25 cellular contexts compared by ENCODE assay signal in the genomic region with DNA sequence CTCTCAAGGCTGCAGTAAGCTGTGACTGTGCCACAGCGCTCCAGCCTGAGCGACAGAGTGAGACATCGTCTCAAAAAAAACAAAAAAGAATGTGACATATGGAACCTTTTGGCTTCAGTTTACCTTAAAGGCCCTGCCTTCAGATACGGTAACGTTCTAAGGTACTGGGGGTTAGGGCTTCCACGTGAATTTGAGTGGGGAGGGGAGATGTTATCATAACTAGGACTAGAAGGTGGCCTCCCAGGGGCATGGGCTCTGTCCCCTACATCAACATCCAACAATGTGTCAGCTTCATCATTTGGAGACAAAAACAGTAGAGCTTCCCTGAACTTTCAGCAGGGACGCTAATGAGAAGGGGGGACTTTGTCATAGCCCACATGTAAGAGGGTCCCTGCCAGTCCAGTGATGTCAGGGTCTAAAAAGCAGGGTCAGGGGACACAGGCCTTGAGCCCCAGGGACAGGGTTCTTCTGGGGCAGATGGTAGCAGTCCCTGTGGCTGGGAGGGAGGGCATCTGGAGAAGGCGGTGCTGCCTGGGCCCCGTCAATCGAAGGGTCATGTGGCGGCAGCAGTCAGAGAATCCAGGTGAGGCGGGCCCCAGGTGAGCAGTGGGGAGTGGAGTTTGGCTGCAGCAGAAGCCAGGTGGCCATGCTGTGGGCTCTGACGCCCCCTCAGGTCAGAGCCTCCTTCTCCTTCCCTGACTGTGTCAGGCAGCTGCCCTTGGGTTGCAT.
DNase-seq lines count a peak whose midpoint lies in the region; FAIRE-seq and TF ChIP-seq lines count a peak whose summit lies in the region.
"Had no signal": no experiment of that assay in that cellular context is flagged by ENCODE, and none has a peak within 500 bp of the region (broad histone marks: within the 10 kb centered on the region; RNA-seq: fewer than 3 reads in every experiment).

No MANE protein-coding gene starts in this region.

- DNase-seq in NCI-H146 (lab: John Stamatoyannopoulos, UW) (peak; percentile 16), NCI-H146 treated with DMSO at 0.1 percent for 48 hours (lab: John Stamatoyannopoulos, UW; ENCODE audit: unreplicated experiment) (no peak), astrocyte (ENCODE audit: low read depth) (no peak), nephron progenitor cell (no peak), ACHN (no peak), GM12892 (ENCODE audit: insufficient read length) (no peak)
- no peak for DNase-seq in activated CD4-positive, CD25-positive, alpha-beta regulatory T cell treated with anti-CD3 and anti-CD28 coated beads, Interleukin-2, amount 50 U/mL, for 72 hours
- DNase-seq: 8988T; activated CD4-positive, alpha-beta T cell treated with anti-CD3 and anti-CD28 coated beads for 4 hours; activated naive CD4-positive, alpha-beta T cell treated with anti-CD3 and anti-CD28 coated beads, Interleukin-2, amount 50 U/mL, for 16 hours; activated T-cell treated with anti-CD3 and anti-CD28 coated beads, Interleukin-2, amount 50 U/mL, for 72 hours; AML-193; anterior cingulate cortex; central memory CD4-positive, alpha-beta T cell; hypothalamus; kidney glomerular epithelial cell; NCI-H1417 treated with DMSO at 0.1 percent for 48 hours; NCI-H774; SIG-M5; spleen; stimulated activated CD4-positive, alpha-beta T cell treated with anti-CD3 and anti-CD28 coated beads, Interleukin-4, amount 100 ng/mL, for 24 hours; upper lobe of right lung had no signal

- in situ Hi-C loops in ACHN (cut with HindIII; ENCODE audit: low pct_ligation_motif_present, low pct_unique_long_range_greater_than_20kb, low sequenced_read_pairs): no loop called here

- H3K27me3 ChIP-seq in astrocyte (ENCODE audit: insufficient read depth, low read length): no peaks in the 10 kb centered on the region
- H3K27me3 ChIP-seq: spleen, upper lobe of right lung had no signal

- no peak overlapping the region for H2AFZ ChIP-seq in astrocyte (ENCODE audit: low read depth, low read length)

- no peaks in the 10 kb centered on the region for H3K9me3 ChIP-seq in astrocyte (ENCODE audit: insufficient read depth, low read depth, low read length)
- H3K9me3 ChIP-seq: spleen, upper lobe of right lung had no signal

- H3K9me3 Mint-ChIP-seq in astrocyte (ENCODE audit: unreplicated experiment) (no peaks in the 10 kb centered on the region), nephron progenitor cell (no peaks in the 10 kb centered on the region)
- H3K9me3 Mint-ChIP-seq: activated T-cell treated with anti-CD3 and anti-CD28 coated beads, Interleukin-2, amount 50 U/mL, for 72 hours had no signal

- H3K36me3 ChIP-seq in astrocyte (ENCODE audit: insufficient read depth, low read length): peaks cover 2% of the 10 kb centered on the region

- no peak overlapping the region for H3K27ac ChIP-seq in astrocyte (ENCODE audit: low read depth, low read length)
- H3K27ac ChIP-seq: spleen, upper lobe of right lung had no signal

- peaks cover 63% of the 10 kb centered on the region for H4K20me1 ChIP-seq in astrocyte (ENCODE audit: insufficient read depth, low read length)

- H3K27ac Mint-ChIP-seq in astrocyte (ENCODE audit: unreplicated experiment): peak overlapping the region; percentile 26
- H3K27ac Mint-ChIP-seq in nephron progenitor cell: peak overlapping the region; percentile 61
- H3K27ac Mint-ChIP-seq: activated T-cell treated with anti-CD3 and anti-CD28 coated beads, Interleukin-2, amount 50 U/mL, for 72 hours had no signal

- peaks cover 5% of the 10 kb centered on the region for H3K4me1 Mint-ChIP-seq in astrocyte (ENCODE audit: low read depth, unreplicated experiment)
- peaks cover 50% of the 10 kb centered on the region for H3K4me1 Mint-ChIP-seq in nephron progenitor cell

- TF ChIP-seq POLR2A in GM12892 (IDR thresholded peaks at IDR 0.05; ENCODE audit: low read depth, low read length): no peak

- H3K9ac ChIP-seq in astrocyte (ENCODE audit: low read length): no peak overlapping the region

- H3K4me1 ChIP-seq in astrocyte (ENCODE audit: insufficient read depth, low read length): no peaks in the 10 kb centered on the region

- peak; percentile 29; the same call in 1 of the 2 replicates for TF ChIP-seq RAD21 in Ishikawa (IDR thresholded peaks at IDR 0.05; ENCODE audit: low read depth)

- H3K27me3 Mint-ChIP-seq in astrocyte (ENCODE audit: low read depth, unreplicated experiment) (no peaks in the 10 kb centered on the region), nephron progenitor cell (ENCODE audit: low read depth, poor library complexity) (no peaks in the 10 kb centered on the region)

- FAIRE-seq in astrocyte (lab: Jason Lieb, UNC): no peak
- no peak for FAIRE-seq in GM12892 (lab: Jason Lieb, UNC)
- FAIRE-seq: TTC549 had no signal

- TF ChIP-seq EP300 in Ishikawa (IDR thresholded peaks at IDR 0.05; ENCODE audit: borderline replicate concordance): no peak

- H3K36me3 Mint-ChIP-seq in astrocyte (ENCODE audit: low read depth, unreplicated experiment) (peaks cover 19% of the 10 kb centered on the region), nephron progenitor cell (ENCODE audit: low read depth) (peaks cover 17% of the 10 kb centered on the region)

- TF ChIP-seq CTCF in astrocyte (IDR thresholded peaks at IDR 0.05; ENCODE audit: insufficient read depth, low read depth, low read length) (no peak), nephron progenitor cell (IDR thresholded peaks at IDR 0.05) (no peak)

- H3K4me3 Mint-ChIP-seq in astrocyte (ENCODE audit: unreplicated experiment) (no peak overlapping the region), nephron progenitor cell (no peak overlapping the region)
- H3K4me3 Mint-ChIP-seq: activated T-cell treated with anti-CD3 and anti-CD28 coated beads, Interleukin-2, amount 50 U/mL, for 72 hours had no signal

- H3K4me3 ChIP-seq in astrocyte (ENCODE audit: insufficient read depth, low read depth, low read length): no peak overlapping the region
- H3K4me3 ChIP-seq: lung, spleen, upper lobe of right lung had no signal

- H3K4me2 ChIP-seq in astrocyte (ENCODE audit: low read length): no peak overlapping the region

- H3K79me2 ChIP-seq in astrocyte (ENCODE audit: insufficient read depth, low read length): peaks cover 4% of the 10 kb centered on the region

TF ChIP-seq in Ishikawa, 13 proteins besides CTCF, POLR2A, EP300 and RAD21:
- TF ChIP-seq NFIC (IDR thresholded peaks at IDR 0.05) (no peak), ZBTB7A (IDR thresholded peaks at IDR 0.05; ENCODE audit: low read depth) (no peak), EGR1 (IDR thresholded peaks at IDR 0.05) (no peak)
- TF ChIP-seq, protein P1, sequence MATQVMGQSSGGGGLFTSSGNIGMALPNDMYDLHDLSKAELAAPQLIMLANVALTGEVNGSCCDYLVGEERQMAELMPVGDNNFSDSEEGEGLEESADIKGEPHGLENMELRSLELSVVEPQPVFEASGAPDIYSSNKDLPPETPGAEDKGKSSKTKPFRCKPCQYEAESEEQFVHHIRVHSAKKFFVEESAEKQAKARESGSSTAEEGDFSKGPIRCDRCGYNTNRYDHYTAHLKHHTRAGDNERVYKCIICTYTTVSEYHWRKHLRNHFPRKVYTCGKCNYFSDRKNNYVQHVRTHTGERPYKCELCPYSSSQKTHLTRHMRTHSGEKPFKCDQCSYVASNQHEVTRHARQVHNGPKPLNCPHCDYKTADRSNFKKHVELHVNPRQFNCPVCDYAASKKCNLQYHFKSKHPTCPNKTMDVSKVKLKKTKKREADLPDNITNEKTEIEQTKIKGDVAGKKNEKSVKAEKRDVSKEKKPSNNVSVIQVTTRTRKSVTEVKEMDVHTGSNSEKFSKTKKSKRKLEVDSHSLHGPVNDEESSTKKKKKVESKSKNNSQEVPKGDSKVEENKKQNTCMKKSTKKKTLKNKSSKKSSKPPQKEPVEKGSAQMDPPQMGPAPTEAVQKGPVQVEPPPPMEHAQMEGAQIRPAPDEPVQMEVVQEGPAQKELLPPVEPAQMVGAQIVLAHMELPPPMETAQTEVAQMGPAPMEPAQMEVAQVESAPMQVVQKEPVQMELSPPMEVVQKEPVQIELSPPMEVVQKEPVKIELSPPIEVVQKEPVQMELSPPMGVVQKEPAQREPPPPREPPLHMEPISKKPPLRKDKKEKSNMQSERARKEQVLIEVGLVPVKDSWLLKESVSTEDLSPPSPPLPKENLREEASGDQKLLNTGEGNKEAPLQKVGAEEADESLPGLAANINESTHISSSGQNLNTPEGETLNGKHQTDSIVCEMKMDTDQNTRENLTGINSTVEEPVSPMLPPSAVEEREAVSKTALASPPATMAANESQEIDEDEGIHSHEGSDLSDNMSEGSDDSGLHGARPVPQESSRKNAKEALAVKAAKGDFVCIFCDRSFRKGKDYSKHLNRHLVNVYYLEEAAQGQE (IDR thresholded peaks at IDR 0.05; ENCODE audit: low read depth): no peak
